ENCODE assay signal across 1 cellular context in genomic region chr4:153034681-153035080, GRCh38.
TF ChIP-seq lines count a peak whose summit lies in the region.

No MANE protein-coding gene starts in this region.

TF ChIP-seq in GM23338, 12 proteins besides CTCF, POLR2A, EP300 and RAD21 (continued from another document):
- TF ChIP-seq REST (IDR thresholded peaks at IDR 0.05; ENCODE audit: unreplicated experiment), result no peak
TF ChIP-seq in GM23338: peak in this region for 0.
